Comparison of ENCODE assay signal across 12 cellular contexts in the genomic region with DNA sequence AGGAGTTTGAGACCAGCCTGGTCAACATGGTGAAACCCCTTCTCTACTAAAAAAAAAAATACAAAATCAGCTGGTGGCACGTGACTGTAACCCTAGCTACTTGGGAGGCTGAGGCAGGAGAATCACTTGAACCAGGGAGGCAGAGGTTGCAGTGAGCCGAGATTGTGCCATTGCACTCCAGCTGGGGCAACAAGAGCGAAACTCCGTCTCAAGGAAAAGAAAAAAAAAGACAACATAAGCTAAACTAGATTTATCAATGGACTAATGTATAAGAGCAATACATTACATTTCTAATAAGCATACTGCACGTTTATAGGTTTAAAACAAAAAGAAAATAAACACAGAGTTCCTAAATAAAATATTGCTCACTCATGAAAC. TPM values are rescaled to one million over a fixed set of nuclear protein-coding genes. Genes with fewer than 3 reads are reported as not detected.
A peak's percentile ranks its signal among the peaks of the same experiment; 100 is the strongest.
DNase-seq lines count a peak whose midpoint lies in the region; ATAC-seq and TF ChIP-seq lines count a peak whose summit lies in the region.
"Not testable (repeated sequence)": the region's sequence is repeated elsewhere in the genome, so short reads cannot be mapped to it uniquely, and the experiment has no call there.
"Had no signal": no experiment of that assay in that cellular context is flagged by ENCODE, and none has a peak within 500 bp of the region (broad histone marks: within the 10 kb centered on the region; RNA-seq: fewer than 3 reads in every experiment).

No MANE protein-coding gene starts in this region.

- peak overlapping the region; percentile 74 for H3K4me3 ChIP-seq in DOHH2 (ENCODE audit: low read length)
- peak overlapping the region; percentile 9 for H3K4me3 ChIP-seq in OCI-LY1 (ENCODE audit: low read depth, low read length, poor library complexity, severe bottlenecking)
- H3K4me3 ChIP-seq in cardiac muscle cell, psoas muscle: not testable (repeated sequence)

- H3K9ac ChIP-seq in OCI-LY1 (ENCODE audit: low read length) = not testable (repeated sequence)

- not testable (repeated sequence) for H3K9me3 Mint-ChIP-seq in HFFc6; activated CD4-positive, alpha-beta T cell treated with anti-CD3 and anti-CD28 coated beads, Interleukin-2, amount 10 ng/mL, durations not matched to agents 7 days and 5 days; activated naive CD8-positive, alpha-beta T cell (ENCODE audit: low read depth)

- peak overlapping the region; percentile 99 for H3K4me2 ChIP-seq in DOHH2 (ENCODE audit: low read length)
- H3K4me2 ChIP-seq in OCI-LY1 (ENCODE audit: low read length) = peak overlapping the region; percentile 67

- TF ChIP-seq CTCF in DOHH2 (IDR thresholded peaks at IDR 0.05; ENCODE audit: low read depth, low read length, poor library complexity, severe bottlenecking); HFFc6 (IDR thresholded peaks at IDR 0.05); OCI-LY1 (IDR thresholded peaks at IDR 0.05; ENCODE audit: low read length); cardiac muscle cell (IDR thresholded peaks at IDR 0.05; ENCODE audit: low read depth, low read length); psoas muscle (IDR thresholded peaks at IDR 0.05): not testable (repeated sequence)

- H3K4me1 ChIP-seq in DOHH2 (ENCODE audit: control insufficient read depth, low read length) (peaks cover 76% of the 10 kb centered on the region), OCI-LY1 (ENCODE audit: insufficient read depth, low read length, severe bottlenecking) (peaks cover 27% of the 10 kb centered on the region), cardiac muscle cell (ENCODE audit: low read depth) (peaks cover 16% of the 10 kb centered on the region), psoas muscle (peaks cover 44% of the 10 kb centered on the region)

- POLR2A ChIA-PET in activated CD4-positive, alpha-beta T cell treated with anti-CD3 and anti-CD28 coated beads, Interleukin-2, amount 10 ng/mL, durations not matched to agents 7 days and 5 days (lab: Charles Lee) = not testable (repeated sequence)

- H3K4me3 Mint-ChIP-seq in HFFc6 = peak overlapping the region; percentile 72
- H3K4me3 Mint-ChIP-seq in activated CD4-positive, alpha-beta T cell treated with anti-CD3 and anti-CD28 coated beads, Interleukin-2, amount 10 ng/mL, durations not matched to agents 7 days and 5 days = peak overlapping the region; percentile 67
- H3K4me3 Mint-ChIP-seq in activated naive CD8-positive, alpha-beta T cell = peak overlapping the region; percentile 85

- H3K9me2 ChIP-seq in DOHH2 (replicated peaks; ENCODE audit: control insufficient read depth, low read length); OCI-LY1 (ENCODE audit: low read depth, low read length): not testable (repeated sequence)

- not testable (repeated sequence) for H3K27ac Mint-ChIP-seq in HFFc6
- peak overlapping the region; percentile 90 for H3K27ac Mint-ChIP-seq in activated CD4-positive, alpha-beta T cell treated with anti-CD3 and anti-CD28 coated beads, Interleukin-2, amount 10 ng/mL, durations not matched to agents 7 days and 5 days
- peak overlapping the region; percentile 90 for H3K27ac Mint-ChIP-seq in activated naive CD8-positive, alpha-beta T cell

- not testable (repeated sequence) for H3K27me3 Mint-ChIP-seq in HFFc6 (ENCODE audit: insufficient read depth); activated naive CD8-positive, alpha-beta T cell
- H3K27me3 Mint-ChIP-seq in activated CD4-positive, alpha-beta T cell treated with anti-CD3 and anti-CD28 coated beads, Interleukin-2, amount 10 ng/mL, durations not matched to agents 7 days and 5 days = peaks cover 14% of the 10 kb centered on the region

- H3F3A ChIP-seq in DOHH2 (ENCODE audit: control insufficient read depth, insufficient read depth) = peaks cover 39% of the 10 kb centered on the region
- H3F3A ChIP-seq in OCI-LY1 (ENCODE audit: insufficient read depth, low read length) = not testable (repeated sequence)

- DNase-seq in HFFc6; activated CD4-positive, alpha-beta T cell treated with anti-CD3 and anti-CD28 coated beads, Interleukin-2, amount 10 ng/mL, durations not matched to agents 7 days and 5 days; cardiac muscle cell (ENCODE audit: low read depth in 1 of 2, low spot score in 1 of 2); psoas muscle: not testable (repeated sequence)

- H3K9me3 ChIP-seq in DOHH2 (ENCODE audit: control insufficient read depth, insufficient read depth, low read length); OCI-LY1 (ENCODE audit: low read length); cardiac muscle cell (ENCODE audit: low read depth); psoas muscle: not testable (repeated sequence)

- WGBS in psoas muscle, 3 donors = 67 to 78% (median 71%) methylated on average over 5 of the region's 5 CpGs

- H3K36me3 ChIP-seq in DOHH2 (ENCODE audit: control insufficient read depth, low read length); OCI-LY1 (ENCODE audit: insufficient read depth, low read length); cardiac muscle cell: not testable (repeated sequence)
- peaks cover 3 to 87% of the 10 kb centered on the region in 2 donors for H3K36me3 ChIP-seq in psoas muscle (ENCODE audit: insufficient read depth in 1 of 2, low read depth in 1 of 2)

- peaks cover 65% of the 10 kb centered on the region for H3K4me1 Mint-ChIP-seq in HFFc6 (ENCODE audit: low read depth)
- H3K4me1 Mint-ChIP-seq in activated CD4-positive, alpha-beta T cell treated with anti-CD3 and anti-CD28 coated beads, Interleukin-2, amount 10 ng/mL, durations not matched to agents 7 days and 5 days = peaks cover 73% of the 10 kb centered on the region
- H3K4me1 Mint-ChIP-seq in activated naive CD8-positive, alpha-beta T cell (ENCODE audit: low read depth) = peaks cover 55% of the 10 kb centered on the region

- H3K79me2 ChIP-seq in DOHH2 (ENCODE audit: control insufficient read depth, low read length); OCI-LY1 (ENCODE audit: insufficient read depth, low read length): not testable (repeated sequence)

- not testable (repeated sequence) for H2AFZ ChIP-seq in OCI-LY1 (ENCODE audit: low read length)

- ATAC-seq in psoas muscle = not testable (repeated sequence)

- CTCF ChIA-PET in activated CD4-positive, alpha-beta T cell treated with anti-CD3 and anti-CD28 coated beads, Interleukin-2, amount 10 ng/mL, durations not matched to agents 7 days and 5 days (lab: Charles Lee) = interaction anchor here (1.0 to 6.5 kb wide), 5 partner anchors 11 to 50 kb away, joined by 3 to 51 read pairs (median 8); no protein-coding TSS in a partner anchor

- intact Hi-C loops in psoas muscle (cut with DNase I) = not testable (repeated sequence)

- not testable (repeated sequence) for H3K27me3 ChIP-seq in DOHH2 (ENCODE audit: control insufficient read depth, low read length); OCI-LY1 (ENCODE audit: insufficient read depth, low read length); cardiac muscle cell; psoas muscle (ENCODE audit: insufficient read depth in 3 of 3, low read length in 2 of 3)

- H3K36me3 Mint-ChIP-seq in HFFc6 (ENCODE audit: low read depth); activated naive CD8-positive, alpha-beta T cell: not testable (repeated sequence)
- H3K36me3 Mint-ChIP-seq in activated CD4-positive, alpha-beta T cell treated with anti-CD3 and anti-CD28 coated beads, Interleukin-2, amount 10 ng/mL, durations not matched to agents 7 days and 5 days (ENCODE audit: low read depth) = peaks cover 18% of the 10 kb centered on the region

- H4K20me1 ChIP-seq in DOHH2 (ENCODE audit: control insufficient read depth, insufficient read depth, low read depth, low read length); OCI-LY1 (ENCODE audit: insufficient read depth, low read length): not testable (repeated sequence)

- peak overlapping the region; percentile 100 for H3K27ac ChIP-seq in DOHH2 (ENCODE audit: low read depth, low read length)
- not testable (repeated sequence) for H3K27ac ChIP-seq in OCI-LY1 (ENCODE audit: low read depth, low read length, poor library complexity, severe bottlenecking)
- peak overlapping the region; percentile 13 for H3K27ac ChIP-seq in cardiac muscle cell
- H3K27ac ChIP-seq in psoas muscle = peak overlapping the region; percentile 82

RNA-seq across cellular contexts. Expression of gene LRRC2, which starts 27.7 kb away (rescaled TPM):
- under 1 TPM; 0.19 to 0.56 (median 0.37) TPM for total RNA-seq in HFFc6 (2021; fragmentation: NEBNext Ultra II Directional; extraction: Animal tissue kit (Norgen Biotek cat#: 25700))
- total RNA-seq in activated CD4-positive, alpha-beta T cell treated with anti-CD3 and anti-CD28 coated beads, Interleukin-2, amount 10 ng/mL, durations not matched to agents 7 days and 5 days = under 1 TPM; 0.27 to 0.29 TPM
- total RNA-seq in cardiac muscle cell = 0.56 and 0.77 TPM in 2 replicates
- polyA plus RNA-seq in cardiac muscle cell = 0.71 and 1.6 TPM in 2 replicates
- total RNA-seq in psoas muscle = 100 to 1,000 TPM in 1 of 4 donors, 10 to 100 TPM in 3; 65.1 to 160 (median 95.6) TPM
- polyA plus RNA-seq in psoas muscle = 10 to 100 TPM in 2 of 3 donors, 1 to 10 TPM in 1; 8.3 to 60.3 (median 57.9) TPM
- total RNA-seq: Calu3 had no signal
- polyA plus RNA-seq: neural cell had no signal

RNA-seq across cellular contexts. Expression of gene RTP3, which starts 40.6 kb away (rescaled TPM):
- total RNA-seq in HFFc6 (2021; fragmentation: NEBNext Ultra II Directional; extraction: Animal tissue kit (Norgen Biotek cat#: 25700)) = not detected
- total RNA-seq in activated CD4-positive, alpha-beta T cell treated with anti-CD3 and anti-CD28 coated beads, Interleukin-2, amount 10 ng/mL, durations not matched to agents 7 days and 5 days = not detected
- total RNA-seq in cardiac muscle cell (not detected in 2 replicates), psoas muscle (not detected)
- polyA plus RNA-seq in cardiac muscle cell (not detected in 2 replicates), psoas muscle (under 1 TPM in 1 of 3 donors, not detected in 2; 0.01 TPM)
- total RNA-seq: Calu3, cerebellum, glomerular endothelial cell, sigmoid colon had no signal
- polyA plus RNA-seq: neural cell, sigmoid colon had no signal

Comparison
In these comparisons a context has a peak if more than half of its experiments do, and no peak if none do; other contexts are left out.
1. RNA of gene LRRC2, which starts 27.7 kb away (total RNA-seq): 65.1 to 160 TPM in psoas muscle; 0.56 to 0.77 TPM in cardiac muscle cell, 0.19 to 0.56 TPM in HFFc6 and 0.27 to 0.29 TPM in activated CD4-positive, alpha-beta T cell treated with anti-CD3 and anti-CD28 coated beads, Interleukin-2, amount 10 ng/mL, durations not matched to agents 7 days and 5 days; every median in the first group is over 10 times any median in the second.
2. Peak in every context shown above with its lines, with median percentiles within 50 percentile points of each other: H3K4me3 Mint-ChIP-seq.